In the genomic region with DNA sequence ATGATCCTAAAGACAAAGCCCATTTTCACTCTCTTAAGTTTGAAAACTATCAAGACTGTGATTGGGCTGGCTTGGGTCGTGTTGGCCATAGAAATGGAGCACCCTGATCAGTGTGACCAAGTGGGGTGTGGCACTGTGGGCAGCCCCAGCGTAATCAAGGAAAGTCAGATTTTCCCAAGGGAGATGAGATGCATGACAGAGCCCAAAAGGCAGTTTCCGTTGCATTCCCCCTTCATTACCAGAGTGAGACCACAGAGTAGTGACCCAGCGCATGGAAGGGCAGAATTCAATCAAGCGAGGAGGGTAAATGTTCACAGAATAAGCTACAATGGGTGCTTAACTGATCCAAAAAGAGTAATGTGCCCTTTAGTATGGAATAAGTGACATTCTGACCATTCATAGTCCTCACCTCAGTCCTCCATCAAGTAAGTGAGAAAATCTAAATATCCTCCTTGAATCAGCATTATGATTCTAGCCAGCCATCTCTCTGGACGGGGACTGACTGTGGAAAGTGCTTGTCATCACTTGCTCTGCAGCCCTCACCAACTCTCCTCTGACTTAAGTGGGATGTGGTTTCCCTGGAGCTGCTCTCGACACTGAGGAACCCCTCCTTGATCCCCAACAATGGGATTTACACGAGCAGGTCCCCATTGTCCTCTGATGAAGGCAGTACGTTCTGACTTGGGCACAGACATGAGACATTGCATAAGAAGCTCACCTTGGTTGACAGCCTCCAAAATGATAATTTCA, we compare ENCODE assay signal across 31 cellular contexts.
"Had no signal": no experiment of that assay in that cellular context is flagged by ENCODE, and none has a peak within 500 bp of the region (broad histone marks: within the 10 kb centered on the region; RNA-seq: fewer than 3 reads in every experiment).

No MANE protein-coding gene starts in this region.

- H3K9me3 ChIP-seq: ascending aorta, breast epithelium, colonic mucosa, gastrocnemius medialis, heart right ventricle had no signal

- H3K27ac ChIP-seq: ascending aorta, breast epithelium, cardiac muscle cell, colonic mucosa, dorsolateral prefrontal cortex, epithelial cell of prostate, foreskin keratinocyte, gastrocnemius medialis, heart right ventricle had no signal

- DNase-seq: activated CD4-positive, alpha-beta memory T cell treated with anti-CD3 and anti-CD28 coated beads, Interleukin-2, amount 10 ng/mL, durations not matched to agents 7 days and 5 days; activated CD4-positive, alpha-beta T cell treated with anti-CD3 and anti-CD28 coated beads for 1 hour; activated CD4-positive, alpha-beta T cell treated with anti-CD3 and anti-CD28 coated beads for 4 hours; activated CD4-positive, alpha-beta T cell treated with anti-CD3 and anti-CD28 coated beads, Interleukin-2, amount 10 ng/mL, durations not matched to agents 7 days and 5 days; activated CD4-positive, alpha-beta T cell treated with anti-CD3 and anti-CD28 coated beads, Interleukin-2, amount 50 U/mL, for 4 hours; activated CD8-positive, alpha-beta memory T cell treated with anti-CD3 and anti-CD28 coated beads, Interleukin-2, amount 50 U/mL, for 48 hours; activated gamma-delta T cell; activated naive CD4-positive, alpha-beta T cell; activated naive CD4-positive, alpha-beta T cell treated with anti-CD3 and anti-CD28 coated beads, Interleukin-2, amount 10 ng/mL, durations not matched to agents 7 days and 5 days; activated naive CD8-positive, alpha-beta T cell treated with anti-CD3 and anti-CD28 coated beads, Interleukin-2, amount 10 ng/mL, durations not matched to agents 7 days and 5 days; activated T-cell treated with anti-CD3 and anti-CD28 coated beads for 4 hours; activated T-cell treated with anti-CD3 and anti-CD28 coated beads, Interleukin-2, amount 50 U/mL, for 24 hours; activated T-cell treated with anti-CD3 and anti-CD28 coated beads, Interleukin-2, amount 50 U/mL, for 72 hours; central memory CD4-positive, alpha-beta T cell; cerebellar nuclear complex; colonic mucosa; dorsolateral prefrontal cortex; effector memory CD8-positive, alpha-beta T cell; foreskin keratinocyte; gastrocnemius medialis; heart right ventricle; T-helper 1 cell; T-helper 17 cell; T1000 had no signal

- H3K27me3 ChIP-seq: ascending aorta, breast epithelium, cardiac muscle cell, colonic mucosa, dorsolateral prefrontal cortex, foreskin keratinocyte, gastrocnemius medialis, heart right ventricle had no signal

- H3K4me1 ChIP-seq: ascending aorta, breast epithelium, colonic mucosa, foreskin keratinocyte, gastrocnemius medialis, heart right ventricle had no signal

- H3K36me3 ChIP-seq: ascending aorta, breast epithelium, cardiac muscle cell, colonic mucosa, gastrocnemius medialis, heart right ventricle had no signal

- ATAC-seq: activated naive CD4-positive, alpha-beta T cell treated with anti-CD3 and anti-CD28 coated beads, Interleukin-2, amount 50 U/mL, for 72 hours; activated T-cell treated with anti-CD3 and anti-CD28 coated beads, Interleukin-2, amount 50 U/mL, for 72 hours; effector memory CD8-positive, alpha-beta T cell; esophagus mucosa; foreskin keratinocyte; gastrocnemius medialis; heart right ventricle; T-helper 17 cell; WTC11 had no signal

- H3K4me3 ChIP-seq: ascending aorta, breast epithelium, cardiac muscle cell, colonic mucosa, dorsolateral prefrontal cortex, gastrocnemius medialis, heart right ventricle had no signal
